ENCODE assay signal across 22 cellular contexts in genomic region chr2:216001612-216002215, GRCh38. TPM values are rescaled to one million over a fixed set of nuclear protein-coding genes. Genes with fewer than 3 reads are reported as not detected.
DNase-seq lines count a peak whose midpoint lies in the region; ATAC-seq, FAIRE-seq and TF ChIP-seq lines count a peak whose summit lies in the region.
"Had no signal": no experiment of that assay in that cellular context is flagged by ENCODE, and none has a peak within 500 bp of the region (broad histone marks: within the 10 kb centered on the region; RNA-seq: fewer than 3 reads in every experiment).

No MANE protein-coding gene starts in this region.

- BruUV-seq in PC-9 (replicated peaks; lab: Mats Ljungman, UMichigan) = no TSS peak
- BruUV-seq in OCI-LY7 (replicated peaks; lab: Mats Ljungman, UMichigan) = no TSS peak

- peaks cover 26% of the 10 kb centered on the region for H3F3A ChIP-seq in PC-9 (ENCODE audit: insufficient read depth, low read depth)

- H3K4me2 ChIP-seq in PC-9 = no peak overlapping the region
- H3K4me2 ChIP-seq in OCI-LY7 (ENCODE audit: low read length) = no peak overlapping the region

- H4K20me1 ChIP-seq in PC-9 (ENCODE audit: insufficient read depth) = 0 out of 2 replicates have a peak, but pooled peaks cover 3% of the 10 kb centered on the region
- H4K20me1 ChIP-seq in OCI-LY7 (ENCODE audit: insufficient read depth, low read length) = no peaks in the 10 kb centered on the region

- CTCF ChIA-PET in PC-9 (lab: Charles Lee) (no interaction called here), OCI-LY7 (lab: Charles Lee; ENCODE audit: unreplicated experiment) (no interaction called here)

- H3K9me2 ChIP-seq in PC-9 (ENCODE audit: insufficient read depth) (no peaks in the 10 kb centered on the region), OCI-LY7 (ENCODE audit: insufficient read depth, low read length) (no peaks in the 10 kb centered on the region)

- intact Hi-C loops in PC-9 (cut with micrococcal nuclease; ENCODE audit: unreplicated experiment) = no loop called here
- intact Hi-C loops in psoas muscle (cut with DNase I) = no loop called here
- intact Hi-C loops in OCI-LY7 (cut with micrococcal nuclease; ENCODE audit: unreplicated experiment) = no loop called here

- H3K4me3 ChIP-seq in PC-9 (no peak overlapping the region), psoas muscle (no peak overlapping the region), OCI-LY7 (ENCODE audit: low read depth, low read length, poor library complexity, severe bottlenecking) (no peak overlapping the region)
- H3K4me3 ChIP-seq: left lung, skin epidermis had no signal

- 79 to 82% (median 79%) methylated on average over 4 of the region's 4 CpGs for WGBS in psoas muscle, 3 donors

- ATAC-seq in psoas muscle = no peak
- ATAC-seq: left lung had no signal

- FAIRE-seq in GM19239 (lab: Jason Lieb, UNC) = peak; percentile 82
- FAIRE-seq: G401.6 had no signal

- H3K36me3 ChIP-seq in PC-9 (ENCODE audit: low read depth) (peaks cover 28% of the 10 kb centered on the region; the same call in 1 of the 2 replicates), psoas muscle (ENCODE audit: insufficient read depth in 1 of 2, low read depth in 1 of 2) (no peaks in the 10 kb centered on the region), OCI-LY7 (ENCODE audit: insufficient read depth, low read length) (peaks cover 4% of the 10 kb centered on the region; the same call in 1 of the 2 replicates)

- POLR2A ChIA-PET in PC-9 (lab: Charles Lee; ENCODE audit: unreplicated experiment) = no interaction called here
- POLR2A ChIA-PET in OCI-LY7 (lab: Charles Lee) = interaction anchor here (0.7 to 0.8 kb wide), 2 partner anchors 10 to 409 kb away, joined by 3 read pairs; no protein-coding TSS in a partner anchor

- TF ChIP-seq CTCF in PC-9 (conservative IDR thresholded peaks at IDR 0.05) (no peak), psoas muscle (IDR thresholded peaks at IDR 0.05) (no peak), OCI-LY7 (conservative IDR thresholded peaks at IDR 0.05; ENCODE audit: low read length) (no peak)

- H3K27ac ChIP-seq in PC-9 (0 out of 2 replicates have a peak overlapping the region, but pooled peaks have one; percentile 10), psoas muscle (no peak overlapping the region), OCI-LY7 (ENCODE audit: low read depth, low read length, poor library complexity, severe bottlenecking) (no peak overlapping the region)
- H3K27ac ChIP-seq: HL-60, left lung had no signal

- H2AFZ ChIP-seq in PC-9 = no peak overlapping the region
- H2AFZ ChIP-seq in OCI-LY7 (ENCODE audit: low read length) = no peak overlapping the region

- H3K79me2 ChIP-seq in PC-9 (ENCODE audit: low read depth) = peaks cover 90% of the 10 kb centered on the region
- H3K79me2 ChIP-seq in OCI-LY7 (ENCODE audit: insufficient read depth, low read depth, low read length) = no peaks in the 10 kb centered on the region

- DNase-seq in CD1c-positive myeloid dendritic cell (ENCODE audit: extremely low spot score) (peak; percentile 21), GM19239 (ENCODE audit: insufficient read length, low spot score) (no peak), PC-9 (no peak), left kidney (ENCODE audit: low read depth, low spot score) (peak; percentile 60), psoas muscle (no peak), NCI-H1930 (lab: John Stamatoyannopoulos, UW) (no peak), OCI-LY7 (ENCODE audit: low spot score) (no peak), NOMO-1 treated with dmso at 0.1 percent for 144 hours (lab: John Stamatoyannopoulos, UW; ENCODE audit: unreplicated experiment) (no peak)
- DNase-seq: activated CD4-positive, alpha-beta T cell treated with anti-CD3 and anti-CD28 coated beads, Interleukin-2, amount 10 ng/mL, durations not matched to agents 24 days and 14 days; activated naive CD8-positive, alpha-beta T cell treated with anti-CD3 and anti-CD28 coated beads, Interleukin-2, amount 10 ng/mL, durations not matched to agents 7 days and 5 days; CD4-positive, CD25-positive, alpha-beta regulatory T cell; DMS153; IMR-90; left lung; midbrain; NCI-H187 treated with DMSO at 0.1 percent for 48 hours; NCI-H446 treated with DMSO at 0.1 percent for 48 hours; SHP77; stimulated activated naive CD4-positive, alpha-beta T cell had no signal

- H3K27me3 ChIP-seq in PC-9 (ENCODE audit: insufficient read depth, low read depth) (no peaks in the 10 kb centered on the region), psoas muscle (ENCODE audit: insufficient read depth in 3 of 3, low read length in 2 of 3) (no peaks in the 10 kb centered on the region)
- H3K27me3 ChIP-seq: left lung had no signal

- no peaks in the 10 kb centered on the region for H3K9me3 ChIP-seq in PC-9 (ENCODE audit: insufficient read depth, low read depth)
- no peaks in the 10 kb centered on the region for H3K9me3 ChIP-seq in psoas muscle
- H3K9me3 ChIP-seq in OCI-LY7 (ENCODE audit: low read length) = no peaks in the 10 kb centered on the region
- H3K9me3 ChIP-seq: left lung had no signal

- peaks cover 42% of the 10 kb centered on the region for H3K4me1 ChIP-seq in PC-9 (replicated peaks; ENCODE audit: insufficient read depth)
- H3K4me1 ChIP-seq in psoas muscle = no peaks in the 10 kb centered on the region
- peaks cover 7% of the 10 kb centered on the region for H3K4me1 ChIP-seq in OCI-LY7 (ENCODE audit: insufficient read depth, low read length, poor library complexity, severe bottlenecking)

RNA-seq across cellular contexts. Expression of gene MREG, which starts 11.6 kb away (rescaled TPM):
- total RNA-seq in PC-9 (2021) = 23.0 and 27.5 TPM in 2 replicates
- under 1 TPM; 0.24 to 0.64 (median 0.43) TPM for total RNA-seq in psoas muscle
- 1 to 10 TPM in 1 of 3 donors, under 1 TPM in 2; 0.34 to 6.8 (median 0.37) TPM for polyA plus RNA-seq in psoas muscle
- total RNA-seq in OCI-LY7 (2014; rRNA removed; shearing (Covaris generic)) = 9.3 and 10.8 TPM in 2 replicates
- 5.3 and 5.6 TPM in 2 replicates for total RNA-seq in OCI-LY7 (2022)

Comparison
In these comparisons a context has a peak if more than half of its experiments do, and no peak if none do; other contexts are left out.
1. DNase-seq: peak in CD1c-positive myeloid dendritic cell (single experiment) and left kidney (single experiment); none in GM19239 (single experiment), PC-9 (0 of 2), psoas muscle (0 of 2), NCI-H1930 (0 of 2), OCI-LY7 (single experiment) and NOMO-1 treated with dmso at 0.1 percent for 144 hours (single experiment).